ENCODE assay signal across 23 cellular contexts in the genomic region with DNA sequence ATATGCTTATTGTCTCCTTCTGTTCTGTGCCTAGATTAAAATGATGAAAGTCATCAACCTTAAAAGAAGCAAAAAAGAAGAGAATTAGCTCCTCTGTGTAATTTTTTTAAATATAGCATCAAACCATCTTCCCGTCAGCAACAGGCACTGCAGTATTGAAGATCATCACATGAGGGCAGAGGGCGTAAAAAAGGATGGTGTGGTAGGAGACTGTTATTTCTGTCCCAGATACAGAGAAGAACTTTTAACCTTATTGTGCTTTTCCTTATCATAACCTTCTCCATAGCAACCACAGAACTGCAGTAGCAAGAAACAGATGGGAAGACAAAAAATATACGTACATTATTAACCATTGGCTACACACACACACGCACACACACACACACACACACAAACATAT.
"Had no signal": no experiment of that assay in that cellular context is flagged by ENCODE, and none has a peak within 500 bp of the region (broad histone marks: within the 10 kb centered on the region; RNA-seq: fewer than 3 reads in every experiment).

No MANE protein-coding gene starts in this region.

- H3K36me3 Mint-ChIP-seq: natural killer cell; stimulated activated effector memory CD8-positive, alpha-beta T cell treated with anti-CD3 and anti-CD28 coated beads, Interleukin-12 subunit alpha, Interleukin-12 subunit beta, amount 100 ng/mL, for 72 hours had no signal

- ATAC-seq: activated naive CD8-positive, alpha-beta T cell treated with anti-CD3 and anti-CD28 coated beads, Interleukin-2, amount 50 U/mL, for 24 hours; activated T-cell treated with anti-CD3 and anti-CD28 coated beads, Interleukin-2, amount 50 U/mL, for 4 hours; lower lobe of right lung; natural killer cell; upper lobe of right lung had no signal

- H3K27ac Mint-ChIP-seq: activated CD4-positive, alpha-beta T cell treated with anti-CD3 and anti-CD28 coated beads, Interleukin-2, amount 10 ng/mL, durations not matched to agents 24 days and 14 days; activated naive CD4-positive, alpha-beta T cell treated with anti-CD3 and anti-CD28 coated beads, Interleukin-2, amount 10 ng/mL, durations not matched to agents 7 days and 5 days; activated naive CD8-positive, alpha-beta T cell treated with anti-CD3 and anti-CD28 coated beads, Interleukin-2, amount 50 U/mL, for 24 hours; natural killer cell; stimulated activated effector memory CD8-positive, alpha-beta T cell treated with anti-CD3 and anti-CD28 coated beads, Interleukin-12 subunit alpha, Interleukin-12 subunit beta, amount 100 ng/mL, for 72 hours had no signal

- DNase-seq: activated CD4-positive, alpha-beta T cell treated with anti-CD3 and anti-CD28 coated beads, Interleukin-2, amount 10 ng/mL, durations not matched to agents 24 days and 14 days; activated CD8-positive, alpha-beta memory T cell treated with anti-CD3 and anti-CD28 coated beads, Interleukin-2, amount 50 U/mL, for 4 hours; activated effector memory CD4-positive, alpha-beta T cell treated with Interleukin-2 at 50 U/mL for 16 hours; activated naive CD4-positive, alpha-beta T cell treated with anti-CD3 and anti-CD28 coated beads, Interleukin-2, amount 10 ng/mL, durations not matched to agents 7 days and 5 days; activated naive CD8-positive, alpha-beta T cell treated with anti-CD3 and anti-CD28 coated beads, Interleukin-2, amount 50 U/mL, for 24 hours; activated T-cell treated with anti-CD3 and anti-CD28 coated beads, Interleukin-2, amount 50 U/mL, for 4 hours; aorta; brain microvascular endothelial cell; colonic mucosa; erythroblast; foreskin melanocyte; glutamatergic neuron; islet precursor cell; lower lobe of right lung; natural killer cell; sigmoid colon; stimulated activated CD4-positive, alpha-beta T cell treated with anti-CD3 and anti-CD28 coated beads, Interleukin-4, amount 100 ng/mL, for 24 hours; stomach; upper lobe of right lung had no signal

- H3K9me3 Mint-ChIP-seq: activated CD4-positive, alpha-beta T cell treated with anti-CD3 and anti-CD28 coated beads, Interleukin-2, amount 10 ng/mL, durations not matched to agents 24 days and 14 days; activated naive CD4-positive, alpha-beta T cell treated with anti-CD3 and anti-CD28 coated beads, Interleukin-2, amount 10 ng/mL, durations not matched to agents 7 days and 5 days; activated naive CD8-positive, alpha-beta T cell treated with anti-CD3 and anti-CD28 coated beads, Interleukin-2, amount 50 U/mL, for 24 hours; activated T-cell treated with anti-CD3 and anti-CD28 coated beads, Interleukin-2, amount 50 U/mL, for 4 hours; central memory CD8-positive, alpha-beta T cell; natural killer cell; stimulated activated effector memory CD8-positive, alpha-beta T cell treated with anti-CD3 and anti-CD28 coated beads, Interleukin-12 subunit alpha, Interleukin-12 subunit beta, amount 100 ng/mL, for 72 hours had no signal

- H3K4me3 Mint-ChIP-seq: activated CD4-positive, alpha-beta T cell treated with anti-CD3 and anti-CD28 coated beads, Interleukin-2, amount 10 ng/mL, durations not matched to agents 24 days and 14 days; activated naive CD4-positive, alpha-beta T cell treated with anti-CD3 and anti-CD28 coated beads, Interleukin-2, amount 10 ng/mL, durations not matched to agents 7 days and 5 days; activated naive CD8-positive, alpha-beta T cell treated with anti-CD3 and anti-CD28 coated beads, Interleukin-2, amount 50 U/mL, for 24 hours; activated T-cell treated with anti-CD3 and anti-CD28 coated beads, Interleukin-2, amount 50 U/mL, for 4 hours; central memory CD8-positive, alpha-beta T cell; natural killer cell; stimulated activated effector memory CD8-positive, alpha-beta T cell treated with anti-CD3 and anti-CD28 coated beads, Interleukin-12 subunit alpha, Interleukin-12 subunit beta, amount 100 ng/mL, for 72 hours had no signal

- H3K27ac ChIP-seq: brain microvascular endothelial cell, colonic mucosa, lower lobe of right lung, neutrophil, parathyroid adenoma, sigmoid colon, stomach, upper lobe of right lung had no signal

- H3K27me3 Mint-ChIP-seq: activated naive CD4-positive, alpha-beta T cell treated with anti-CD3 and anti-CD28 coated beads, Interleukin-2, amount 10 ng/mL, durations not matched to agents 7 days and 5 days; activated naive CD8-positive, alpha-beta T cell treated with anti-CD3 and anti-CD28 coated beads, Interleukin-2, amount 50 U/mL, for 24 hours had no signal

- H3K4me1 Mint-ChIP-seq: natural killer cell had no signal
